In genomic region chr5:13976867-13977479, GRCh38 we compare ENCODE assay signal across 10 cellular contexts. TPM values are rescaled to one million over a fixed set of nuclear protein-coding genes. Genes with fewer than 3 reads are reported as not detected.
DNase-seq lines count a peak whose midpoint lies in the region; ATAC-seq, FAIRE-seq and TF ChIP-seq lines count a peak whose summit lies in the region.
"Had no signal": no experiment of that assay in that cellular context is flagged by ENCODE, and none has a peak within 500 bp of the region (broad histone marks: within the 10 kb centered on the region; RNA-seq: fewer than 3 reads in every experiment).

No MANE protein-coding gene starts in this region.

- no peak overlapping the region for H3K4me2 ChIP-seq in K562 (ENCODE audit: insufficient read depth, low read length)

- ATAC-seq in K562 (peak; percentile 88), lower lobe of right lung (peak; percentile 54 to 75), sciatic nerve (no peak), HG03354 (IDR thresholded peaks at IDR 0.05; ENCODE audit: poor library complexity, severe bottlenecking, unreplicated experiment) (no peak), HG02798 (IDR thresholded peaks at IDR 0.05; ENCODE audit: poor library complexity, unreplicated experiment) (no peak)

- H3K27me3 ChIP-seq in K562 (ENCODE audit: control insufficient read depth in 2 of 2, insufficient read depth in 2 of 2, low read length in 2 of 2) (no peaks in the 10 kb centered on the region; a peak in 1 of 5 replicates), lower lobe of right lung (ENCODE audit: low read depth) (peaks cover 3% of the 10 kb centered on the region)
- H3K27me3 ChIP-seq: neutrophil had no signal

- TF ChIP-seq RAD21 in K562 (CRISPR knock-in tag; conservative IDR thresholded peaks at IDR 0.05 in 1 of 2, IDR thresholded peaks at IDR 0.05 in 1 of 2), result peak in 1 of 2 experiments; percentile 55; a peak in 2 of 4 replicates

- WGBS in K562 (ENCODE audit: insufficient coverage, low coverage, missing lambda C conversion rate), result 1% methylated on average over 8 of the region's 8 CpGs

- no peak for TF ChIP-seq EP300 in K562 (IDR thresholded peaks at IDR 0.05; ENCODE audit: low read length)

- no peak overlapping the region for H3K9ac ChIP-seq in K562 (ENCODE audit: insufficient read depth in 1 of 2, low read depth in 2 of 2, low read length in 2 of 2)

- no peaks in the 10 kb centered on the region for H3K9me3 ChIP-seq in K562 (replicated peaks; ENCODE audit: control insufficient read depth, insufficient read depth, low read depth, low read length)
- no peaks in the 10 kb centered on the region for H3K9me3 ChIP-seq in lower lobe of right lung
- H3K9me3 ChIP-seq: neutrophil had no signal

- no peaks in the 10 kb centered on the region for H4K20me1 ChIP-seq in K562 (replicated peaks; ENCODE audit: control insufficient read depth, insufficient read depth, low read length)

- FAIRE-seq in K562 (lab: Jason Lieb, UNC), result peak; percentile 82

- no peaks in the 10 kb centered on the region for H3K79me2 ChIP-seq in K562 (ENCODE audit: control insufficient read depth, insufficient read depth, low read length)

- in situ Hi-C loops in GM13977 (cut with MboI; ENCODE audit: low pct_unique_long_range_greater_than_20kb, low sequenced_read_pairs, unreplicated experiment), result loop anchor here (25.0 kb wide), 2 partner anchors 285 to 660 kb away; no protein-coding TSS in a partner anchor
- in situ Hi-C loops in K562 (cut with MboI), result loop anchor here (25.0 kb wide), 1 partner anchor 1035 kb away; no protein-coding TSS in a partner anchor

- no TSS peak for BruUV-seq in K562 (replicated peaks; lab: Mats Ljungman, UMichigan)

- H3K9me1 ChIP-seq in K562 (ENCODE audit: control insufficient read depth, insufficient read depth, low read length), result no peaks in the 10 kb centered on the region

- H3K4me3 ChIP-seq in K562, result no peak overlapping the region
- H3K4me3 ChIP-seq in lower lobe of right lung, result no peak overlapping the region

- TF ChIP-seq CTCF in GM13977 (IDR thresholded peaks at IDR 0.05; ENCODE audit: extremely low read depth, insufficient read depth, missing control alignments) (peak; percentile 22), K562 (IDR thresholded peaks at IDR 0.05 in 2 of 3, conservative IDR thresholded peaks at IDR 0.05 in 1 of 3; ENCODE audit: insufficient read depth in 2 of 3, low read depth in 1 of 3, low read length in 3 of 3) (peak in 2 of 3 experiments; percentile 46 to 55; a peak in 2 of 6 replicates), lower lobe of right lung (IDR thresholded peaks at IDR 0.05) (peak; percentile 27)

- H2AFZ ChIP-seq in K562 (ENCODE audit: low read depth, low read length), result no peak overlapping the region

- H3K4me1 ChIP-seq in K562 (replicated peaks in 1 of 2; ENCODE audit: control insufficient read depth in 2 of 2, insufficient read depth in 2 of 2, low read length in 2 of 2) (no peaks in the 10 kb centered on the region), lower lobe of right lung (no peaks in the 10 kb centered on the region)

- CTCF ChIA-PET in K562 (lab: Yijun Ruan, JAX; ENCODE audit: low intra/inter-chr PET ratio), result no interaction called here

- no peak for DNase-seq in GM13977 (ENCODE audit: low spot score)
- DNase-seq in NCI-H2107 (lab: John Stamatoyannopoulos, UW), result peak; percentile 14
- DNase-seq in K562 (ENCODE audit: extremely low read depth in 1 of 4, low spot score in 3 of 4), result peak in 3 of 4 experiments; percentile 27 to 37 (median 34)
- DNase-seq in lower lobe of right lung, result no peak
- DNase-seq in sciatic nerve (ENCODE audit: low spot score), result no peak
- no peak for DNase-seq in activated CD8-positive, alpha-beta memory T cell treated with anti-CD3 and anti-CD28 coated beads for 24 hours

- intact Hi-C loops in K562 (cut with micrococcal nuclease), result no loop called here
- intact Hi-C loops in lower lobe of right lung (cut with DNase I), result no loop called here
- intact Hi-C loops in sciatic nerve (cut with DNase I), result no loop called here

- POLR2A ChIA-PET in K562 (lab: Yijun Ruan, JAX), result no interaction called here

- TF ChIP-seq POLR2A in K562 (conservative IDR thresholded peaks at IDR 0.05), result no peak

- H3K36me3 ChIP-seq in K562 (ENCODE audit: control insufficient read depth, insufficient read depth, low read length), result no peaks in the 10 kb centered on the region
- H3K36me3 ChIP-seq in lower lobe of right lung, result no peaks in the 10 kb centered on the region
- H3K36me3 ChIP-seq: neutrophil had no signal

- H3K27ac ChIP-seq in K562 (ENCODE audit: extremely low read depth, low read depth, low read length), result no peak overlapping the region
- H3K27ac ChIP-seq in lower lobe of right lung, result no peak overlapping the region
- H3K27ac ChIP-seq: neutrophil had no signal

RNA-seq across cellular contexts. Expression of gene DNAH5, which starts 32.5 kb away (rescaled TPM):
- total RNA-seq in K562 (2011; cell fraction: chromatin; rRNA removed; ENCODE audit: low replicate concordance), result not detected in 2 replicates
- total RNA-seq in K562 (2011; cell fraction: nucleolus; rRNA removed), result not detected in 2 replicates
- not detected in 2 replicates for total RNA-seq in K562 (2011; cell fraction: nucleoplasm; rRNA removed)
- total RNA-seq in K562 (2014; rRNA removed) (not detected in 2 replicates), K562 (2014; rRNA removed; fragmentation: Illumina TruSeq; extraction: Trizol) (not detected in 2 replicates), K562 (2015; rRNA removed; fragmentation: Illumina TruSeq; extraction: Trizol) (not detected in 2 replicates), K562 (2021) (not detected in 2 replicates), lower lobe of right lung (13.8 TPM), sciatic nerve (0.58 TPM)
- polyA plus RNA-seq in K562 (2011; rRNA removed) (0.03 TPM in 1 of 2 replicates, not detected in the other), K562 (2014; fragmentation: Illumina TruSeq; extraction: Trizol) (not detected in 2 replicates), K562 (2014; fragmentation: Nextera tagmentation; extraction: Ambion mirVana) (not detected), K562 (2014; rRNA removed) (not detected in 2 replicates)
- not detected in 2 replicates for polyA plus RNA-seq in K562 (2011; cell fraction: cytosol; rRNA removed)
- polyA plus RNA-seq in K562 (2011; cell fraction: nucleus; rRNA removed), result not detected in 2 replicates
- not detected in 2 replicates for polyA plus RNA-seq in K562 (2012)
- polyA minus RNA-seq in K562 (2011; rRNA and poly(A)+ RNA removed), result not detected in 2 replicates
- polyA minus RNA-seq in K562 (2011; cell fraction: cytosol; rRNA and poly(A)+ RNA removed), result not detected in 2 replicates
- not detected in 2 replicates for polyA minus RNA-seq in K562 (2011; cell fraction: nucleus; rRNA and poly(A)+ RNA removed)
- total RNA-seq: T-helper 2 cell treated with Interferon-gamma antibody and Interleukin-4, amounts not matched to agents 100 ng/mL and 5 ng/mL, for 36 hours had no signal

Comparison
In these comparisons a context has a peak if more than half of its experiments do, and no peak if none do; other contexts are left out.
1. DNase-seq: peak in NCI-H2107 (single experiment) and K562 (3 of 4); none in GM13977 (single experiment), lower lobe of right lung (single experiment), sciatic nerve (single experiment) and activated CD8-positive, alpha-beta memory T cell treated with anti-CD3 and anti-CD28 coated beads for 24 hours (single experiment).
2. ATAC-seq: peak in K562 (single experiment) and lower lobe of right lung (2 of 2); none in sciatic nerve (single experiment), HG03354 (single experiment) and HG02798 (single experiment).
3. Peak in every context shown above with its lines, with median percentiles within 50 percentile points of each other: CTCF ChIP-seq.